In genomic region chr11:17217395-17217794, GRCh38 we compare ENCODE assay signal across 4 cellular contexts.
"Had no signal": no experiment of that assay in that cellular context is flagged by ENCODE, and none has a peak within 500 bp of the region (broad histone marks: within the 10 kb centered on the region; RNA-seq: fewer than 3 reads in every experiment).

No MANE protein-coding gene starts in this region.

- H3K4me3 ChIP-seq: GM23338, HAP-1 had no signal

- DNase-seq: IMR-90, KBM-7 had no signal

- H3K27ac Mint-ChIP-seq: GM23338 had no signal

- H3K36me3 ChIP-seq: HAP-1 had no signal

- H3K4me3 Mint-ChIP-seq: GM23338 had no signal

- H3K4me2 ChIP-seq: GM23338 had no signal

- H3K4me1 ChIP-seq: HAP-1 had no signal

- H2AFZ ChIP-seq: GM23338 had no signal

- ATAC-seq: GM23338 had no signal

- H3K9me3 ChIP-seq: HAP-1 had no signal
